In the genomic region with DNA sequence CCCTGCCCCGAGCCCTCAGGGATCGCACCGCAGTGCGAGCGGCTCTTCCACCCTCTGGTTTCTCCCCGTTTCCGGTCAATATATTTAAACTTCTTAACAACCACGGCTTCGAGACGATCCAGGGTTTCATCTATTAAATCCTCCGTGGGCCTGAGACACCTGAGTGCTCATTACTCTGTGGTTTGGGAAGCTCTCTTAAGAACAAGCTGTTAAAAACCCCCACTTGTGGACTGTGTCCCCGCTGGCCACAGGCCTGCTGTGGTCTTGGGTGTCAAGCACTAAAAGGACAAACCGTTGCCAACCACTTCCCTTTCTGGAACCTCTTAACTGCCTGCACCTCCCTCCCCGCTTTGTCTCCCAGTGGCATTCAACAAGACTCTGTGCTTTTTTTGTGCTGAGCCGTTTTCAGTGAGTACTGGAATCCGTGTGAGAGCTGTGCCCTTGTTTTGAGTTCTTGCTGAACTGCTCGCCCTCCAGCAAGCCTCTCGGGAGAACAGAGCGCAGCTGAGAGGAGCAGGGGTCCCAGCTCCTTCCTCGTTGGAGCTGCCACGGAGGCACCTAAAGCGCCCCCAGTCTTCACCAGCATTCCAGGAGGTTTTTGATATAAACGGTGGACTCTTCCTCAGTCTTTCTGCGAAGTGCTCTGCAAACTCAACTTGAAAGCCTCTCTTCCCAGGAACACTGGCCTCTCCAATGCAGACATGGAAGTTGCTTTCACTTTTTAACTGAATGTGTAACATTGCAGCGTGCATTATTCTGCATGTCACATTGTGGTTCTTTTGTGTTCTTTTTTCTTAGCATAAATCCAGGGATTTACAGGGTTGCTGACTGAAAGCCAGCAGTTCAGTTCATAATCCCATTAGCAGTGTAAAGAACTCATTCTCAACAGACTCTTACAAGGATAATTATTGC, we compare ENCODE assay signal across 8 cellular contexts. TPM values are rescaled to one million over a fixed set of nuclear protein-coding genes. Genes with fewer than 3 reads are reported as not detected.
DNase-seq lines count a peak whose midpoint lies in the region; ATAC-seq and TF ChIP-seq lines count a peak whose summit lies in the region.

No MANE protein-coding gene starts in this region.

- peak overlapping the region; percentile 91 for H3K27ac ChIP-seq in right cardiac atrium (ENCODE audit: low read length)

- in situ Hi-C loops in astrocyte of the cerebellum (cut with HindIII; ENCODE audit: low sequenced_read_pairs) = no loop called here

- no peaks in the 10 kb centered on the region for H3K4me1 ChIP-seq in right cardiac atrium (ENCODE audit: control insufficient read depth, insufficient read depth, low read length)

- DNase-seq in DMS79 treated with DMSO at 0.1 percent for 48 hours (lab: John Stamatoyannopoulos, UW) (peak; percentile 39), NCI-H82 treated with DMSO at 0.1 percent for 48 hours (lab: John Stamatoyannopoulos, UW; ENCODE audit: unreplicated experiment) (peak; percentile 12), astrocyte of the cerebellum (ENCODE audit: low read depth) (peak; percentile 67), right cardiac atrium (peak; percentile 42 to 81 (median 79)), pons (ENCODE audit: low spot score) (peak; percentile 78), NCI-H187 (lab: John Stamatoyannopoulos, UW) (no peak)

- TF ChIP-seq CTCF in astrocyte of the cerebellum (IDR thresholded peaks at IDR 0.05; ENCODE audit: low read depth, low read length, missing control alignments) = no peak

- no peaks in the 10 kb centered on the region for H3K9me3 ChIP-seq in right cardiac atrium (ENCODE audit: control insufficient read depth, low read length)

- intact Hi-C loops in right cardiac atrium (cut with DNase I) = loop anchor here in 2 of 4 donors (5.0 kb wide), 1 partner anchor 69 kb away; no protein-coding TSS in a partner anchor

- WGBS in right cardiac atrium = 1% methylated on average over 25 of the region's 25 CpGs

- ATAC-seq in GM21717 (IDR thresholded peaks at IDR 0.05; ENCODE audit: unreplicated experiment) (peak; percentile 48), right cardiac atrium (peak; percentile 64 to 70), GM18858 (IDR thresholded peaks at IDR 0.05; ENCODE audit: unreplicated experiment) (no peak)

- peak overlapping the region; percentile 53 for H3K4me3 ChIP-seq in astrocyte of the cerebellum (ENCODE audit: low read depth, low read length)
- peak overlapping the region; percentile 82 for H3K4me3 ChIP-seq in right cardiac atrium (ENCODE audit: low read length)

- H3K27me3 ChIP-seq in right cardiac atrium (ENCODE audit: control insufficient read depth, insufficient read depth) = no peaks in the 10 kb centered on the region

RNA-seq across cellular contexts. Expression of gene IGFBP7, which starts 0.7 kb away (rescaled TPM):
- total RNA-seq in right cardiac atrium = 100 to 1,000 TPM; 813 to 983 (median 905) TPM
- polyA plus RNA-seq in right cardiac atrium = 809 TPM

Comparison
In these comparisons a context has a peak if more than half of its experiments do, and no peak if none do; other contexts are left out.
1. DNase-seq: peak in DMS79 treated with DMSO at 0.1 percent for 48 hours (single experiment), NCI-H82 treated with DMSO at 0.1 percent for 48 hours (single experiment), astrocyte of the cerebellum (single experiment), right cardiac atrium (3 of 3) and pons (single experiment); none in NCI-H187 (0 of 2).